ENCODE assay signal across 25 cellular contexts in genomic region chr4:72473434-72473900, GRCh38.
DNase-seq lines count a peak whose midpoint lies in the region; ATAC-seq, FAIRE-seq and TF ChIP-seq lines count a peak whose summit lies in the region.
"Had no signal": no experiment of that assay in that cellular context is flagged by ENCODE, and none has a peak within 500 bp of the region (broad histone marks: within the 10 kb centered on the region; RNA-seq: fewer than 3 reads in every experiment).

No MANE protein-coding gene starts in this region.

- no peak overlapping the region for H3K14ac ChIP-seq in trophoblast cell (ENCODE audit: low read length)

- H3K79me1 ChIP-seq in trophoblast cell (ENCODE audit: low read length): peaks cover 3% of the 10 kb centered on the region

- ATAC-seq in HG03469 (IDR thresholded peaks at IDR 0.05; ENCODE audit: unreplicated experiment): no peak
- ATAC-seq in HG03175 (IDR thresholded peaks at IDR 0.05; ENCODE audit: unreplicated experiment): no peak
- ATAC-seq: left lung; stimulated activated effector memory CD8-positive, alpha-beta T cell treated with anti-CD3 and anti-CD28 coated beads, Interleukin-12 subunit alpha, Interleukin-12 subunit beta, amount 100 ng/mL, for 72 hours had no signal

- H3K4me2 ChIP-seq in trophoblast cell (ENCODE audit: low read length) (no peak overlapping the region), MM.1S (ENCODE audit: low read depth, low read length) (no peak overlapping the region)
- H3K4me2 ChIP-seq: neural progenitor cell, PC-9 had no signal

- peak; percentile 20 for DNase-seq in RCC 7860 (ENCODE audit: low spot score)
- peak; percentile 23 to 49 for DNase-seq in cardiac fibroblast (ENCODE audit: low read depth in 2 of 2)
- DNase-seq in trophoblast cell: no peak
- no peak for DNase-seq in MM.1S
- DNase-seq: activated CD4-positive, alpha-beta T cell treated with anti-CD3 and anti-CD28 coated beads for 4 hours; activated CD8-positive, alpha-beta memory T cell treated with anti-CD3 and anti-CD28 coated beads, Interleukin-2, amount 50 U/mL, for 4 hours; activated gamma-delta T cell; adrenal gland; AML-193; cerebellar nuclear complex; effector memory CD4-positive, alpha-beta T cell; esophagus squamous epithelium; glutamatergic neuron; left lung; NCI-H1436 treated with DMSO at 0.1 percent for 48 hours; NCI-H2171; PC-9 had no signal

- H4K20me1 ChIP-seq in MM.1S (ENCODE audit: insufficient read depth, low read length): no peaks in the 10 kb centered on the region

- peak overlapping the region; percentile 17 for H2BK12ac ChIP-seq in trophoblast cell (ENCODE audit: low read length)

- no peak overlapping the region for H2AK5ac ChIP-seq in trophoblast cell (ENCODE audit: low read length)

- no peaks in the 10 kb centered on the region for H3F3A ChIP-seq in MM.1S (ENCODE audit: insufficient read depth, low read length)

- H3K4me1 ChIP-seq in HUES6 (ENCODE audit: control insufficient read depth, insufficient read depth, low read length) (no peaks in the 10 kb centered on the region), trophoblast cell (ENCODE audit: control insufficient read depth in 1 of 2, insufficient read depth in 2 of 2, low read length in 2 of 2) (peaks cover 0 to 3% of the 10 kb centered on the region in 2 experiments), MM.1S (ENCODE audit: low read length) (no peaks in the 10 kb centered on the region)
- H3K4me1 ChIP-seq: adrenal gland, esophagus squamous epithelium, left lung had no signal

- H3K4me3 ChIP-seq in HUES6 (ENCODE audit: low read depth, low read length): no peak overlapping the region
- H3K4me3 ChIP-seq in cardiac fibroblast (replicated peaks in 1 of 2; ENCODE audit: low read depth in 2 of 2, low read length in 2 of 2): no peak overlapping the region
- H3K4me3 ChIP-seq in trophoblast cell (ENCODE audit: low read depth, low read length): no peak overlapping the region
- H3K4me3 ChIP-seq in MM.1S (ENCODE audit: low read length): no peak overlapping the region
- H3K4me3 ChIP-seq: adrenal gland, esophagus squamous epithelium, left lung, neural progenitor cell, PC-9, SK-N-MC, thoracic aorta had no signal

- no peak overlapping the region for H2AFZ ChIP-seq in trophoblast cell (ENCODE audit: insufficient read depth, low read length, poor library complexity)
- no peak overlapping the region for H2AFZ ChIP-seq in MM.1S (ENCODE audit: low read length)
- H2AFZ ChIP-seq: neural progenitor cell, PC-9 had no signal

- no peaks in the 10 kb centered on the region for H3K79me2 ChIP-seq in trophoblast cell (ENCODE audit: control insufficient read depth, insufficient read depth, low read length, poor library complexity)
- H3K79me2 ChIP-seq in MM.1S (ENCODE audit: low read length): no peaks in the 10 kb centered on the region

- H3K4ac ChIP-seq in trophoblast cell (ENCODE audit: low read depth, low read length): no peak overlapping the region

- no peak for FAIRE-seq in RCC 7860 (lab: Jason Lieb, UNC)
- FAIRE-seq: GM18507 had no signal

- no peak overlapping the region for H2BK5ac ChIP-seq in trophoblast cell (ENCODE audit: low read depth, low read length, poor library complexity)

- H4K91ac ChIP-seq in trophoblast cell (ENCODE audit: low read depth, low read length): no peak overlapping the region

- no peak overlapping the region for H4K8ac ChIP-seq in trophoblast cell (ENCODE audit: low read depth, low read length)

- no peaks in the 10 kb centered on the region for H3K9me2 ChIP-seq in MM.1S (replicated peaks; ENCODE audit: insufficient read depth, low read length)

- H3K9me3 ChIP-seq in HUES6 (ENCODE audit: control insufficient read depth, insufficient read depth, low read depth, low read length): no peaks in the 10 kb centered on the region
- H3K9me3 ChIP-seq in trophoblast cell (ENCODE audit: insufficient read depth, low read depth, low read length): no peaks in the 10 kb centered on the region
- H3K9me3 ChIP-seq in MM.1S (replicated peaks; ENCODE audit: insufficient read depth, low read length): no peaks in the 10 kb centered on the region
- H3K9me3 ChIP-seq: adrenal gland, esophagus squamous epithelium, left lung, thoracic aorta had no signal

- WGBS in trophoblast cell (ENCODE audit: extremely low coverage, insufficient coverage, insufficient read length): no CpG with 5 or more reads among the region's 1 CpG

- H3K27me3 ChIP-seq in HUES6 (ENCODE audit: control insufficient read depth, insufficient read depth, low read length) (no peaks in the 10 kb centered on the region), trophoblast cell (ENCODE audit: insufficient read depth, low read length) (no peaks in the 10 kb centered on the region), MM.1S (replicated peaks; ENCODE audit: insufficient read depth, low read length) (no peaks in the 10 kb centered on the region)
- H3K27me3 ChIP-seq: adrenal gland, esophagus squamous epithelium, left lung, neural progenitor cell had no signal

- H3K27ac ChIP-seq in HUES6 (ENCODE audit: low read depth, low read length) (peak overlapping the region; percentile 68; the same call in 1 of the 2 replicates), trophoblast cell (ENCODE audit: low read depth, low read length) (no peak overlapping the region), MM.1S (ENCODE audit: low read length) (no peak overlapping the region)
- H3K27ac ChIP-seq: adrenal gland, esophagus squamous epithelium, left lung, neural progenitor cell, PC-9, SK-N-MC, thoracic aorta had no signal

- TF ChIP-seq CTCF in cardiac fibroblast (IDR thresholded peaks at IDR 0.05; ENCODE audit: low read depth, low read length): no peak
- TF ChIP-seq CTCF in MM.1S (IDR thresholded peaks at IDR 0.05; ENCODE audit: low read length): no peak

- H3K9ac ChIP-seq in HUES6 (ENCODE audit: low read length) (no peak overlapping the region), trophoblast cell (ENCODE audit: low read length) (no peak overlapping the region), MM.1S (ENCODE audit: low read length) (no peak overlapping the region)
- H3K9ac ChIP-seq: neural progenitor cell had no signal

- no peak overlapping the region for H4K12ac ChIP-seq in trophoblast cell (ENCODE audit: low read depth, low read length)

- H3K18ac ChIP-seq in trophoblast cell (ENCODE audit: low read length): no peak overlapping the region

- no peak overlapping the region for H2BK120ac ChIP-seq in trophoblast cell (ENCODE audit: insufficient read depth, low read length, poor library complexity)

- H3K36me3 ChIP-seq in HUES6 (ENCODE audit: control insufficient read depth, insufficient read depth, low read length) (no peaks in the 10 kb centered on the region), trophoblast cell (ENCODE audit: control insufficient read depth in 1 of 2, insufficient read depth in 2 of 2, low read length in 2 of 2) (no peaks in the 10 kb centered on the region), MM.1S (replicated peaks; ENCODE audit: insufficient read depth, low read length) (no peaks in the 10 kb centered on the region)
- H3K36me3 ChIP-seq: adrenal gland, esophagus squamous epithelium, left lung, neural progenitor cell, thoracic aorta had no signal

- no peak overlapping the region for H3K23ac ChIP-seq in trophoblast cell (ENCODE audit: low read length)

Comparison
In these comparisons a context has a peak if more than half of its experiments do, and no peak if none do; other contexts are left out.
1. DNase-seq: peak in RCC 7860 (single experiment) and cardiac fibroblast (2 of 2); none in trophoblast cell (0 of 2) and MM.1S (single experiment).